In genomic region chr14:24431569-24432258, GRCh38 we compare ENCODE assay signal across 1 cellular context.
TF ChIP-seq lines count a peak whose summit lies in the region.

No MANE protein-coding gene starts in this region.

TF ChIP-seq in WTC11, 78 proteins besides CTCF, POLR2A, EP300 and RAD21 (continued from another document):
- no peak for TF ChIP-seq USF1 (CRISPR knock-in tag; IDR thresholded peaks at IDR 0.05)
- peak; percentile 36; the same call in 1 of the 2 replicates for TF ChIP-seq HMGXB4 (CRISPR knock-in tag; IDR thresholded peaks at IDR 0.05)
- TF ChIP-seq NR3C1 (CRISPR knock-in tag; conservative IDR thresholded peaks at IDR 0.05; ENCODE audit: low read depth), result no peak
- TF ChIP-seq SP1 (CRISPR knock-in tag; conservative IDR thresholded peaks at IDR 0.05), result peak; percentile 58
- TF ChIP-seq PRDM15 (CRISPR knock-in tag; IDR thresholded peaks at IDR 0.05), result no peak
- TF ChIP-seq ZNF317 (CRISPR knock-in tag; IDR thresholded peaks at IDR 0.05; ENCODE audit: borderline replicate concordance, low read depth), result no peak
- TF ChIP-seq KAT7 (CRISPR knock-in tag; IDR thresholded peaks at IDR 0.05; ENCODE audit: borderline replicate concordance), result no peak
- no peak for TF ChIP-seq JUN (CRISPR knock-in tag; IDR thresholded peaks at IDR 0.05)
- TF ChIP-seq ZNF423 (CRISPR knock-in tag; IDR thresholded peaks at IDR 0.05), result no peak
- no peak for TF ChIP-seq ELF4 (CRISPR knock-in tag; IDR thresholded peaks at IDR 0.05; ENCODE audit: low read depth)
